In genomic region chr17:42051013-42051400, GRCh38 we compare ENCODE assay signal across 8 cellular contexts. TPM values are rescaled to one million over a fixed set of nuclear protein-coding genes. Genes with fewer than 3 reads are reported as not detected.
A peak's percentile ranks its signal among the peaks of the same experiment; 100 is the strongest.
DNase-seq lines count a peak whose midpoint lies in the region; ATAC-seq and TF ChIP-seq lines count a peak whose summit lies in the region.

No MANE protein-coding gene starts in this region.

- DNase-seq in PC-9: no peak
- no peak for DNase-seq in esophagus muscularis mucosa (ENCODE audit: extremely low spot score)
- DNase-seq in osteocyte (ENCODE audit: extremely low spot score, unreplicated experiment): no peak
- no peak for DNase-seq in DMS53 (lab: John Stamatoyannopoulos, UW)
- no peak for DNase-seq in NCI-H187 treated with DMSO at 0.1 percent for 48 hours (lab: John Stamatoyannopoulos, UW)

- no peaks in the 10 kb centered on the region for H4K20me1 ChIP-seq in PC-9 (ENCODE audit: insufficient read depth)

- CTCF ChIA-PET in PC-9 (lab: Charles Lee): interaction anchor here (0.6 kb wide), 2 partner anchors 87 to 132 kb away, joined by 3 to 4 read pairs; partner anchors contain the start of gene ACLY

- peak overlapping the region; percentile 76; the same call in 1 of the 2 replicates for H2AFZ ChIP-seq in PC-9

- no peaks in the 10 kb centered on the region for H3K79me2 ChIP-seq in PC-9 (ENCODE audit: low read depth)

- ATAC-seq in GM21381 (IDR thresholded peaks at IDR 0.05; ENCODE audit: unreplicated experiment) (no peak), GM19324 (IDR thresholded peaks at IDR 0.05; ENCODE audit: low FRiP score, unreplicated experiment) (no peak)

- H3K27ac Mint-ChIP-seq in osteocyte (ENCODE audit: unreplicated experiment): no peak overlapping the region

- TF ChIP-seq CTCF in C4-2B (conservative IDR thresholded peaks at IDR 0.05): no peak
- no peak; the same call in 1 of the 2 replicates for TF ChIP-seq CTCF in PC-9 (conservative IDR thresholded peaks at IDR 0.05)
- no peak for TF ChIP-seq CTCF in esophagus muscularis mucosa (IDR thresholded peaks at IDR 0.05)
- TF ChIP-seq CTCF in osteocyte (IDR thresholded peaks at IDR 0.05): no peak

- no peaks in the 10 kb centered on the region for H3K36me3 Mint-ChIP-seq in osteocyte (ENCODE audit: unreplicated experiment)

- H3K4me1 ChIP-seq in PC-9 (replicated peaks; ENCODE audit: insufficient read depth) (0 out of 2 replicates have a peak, but pooled peaks cover 3% of the 10 kb centered on the region), esophagus muscularis mucosa (peaks cover 6 to 20% (median 13%) of the 10 kb centered on the region in 4 donors)

- H3K27ac ChIP-seq in C4-2B (peak overlapping the region; percentile 52), PC-9 (no peak overlapping the region), esophagus muscularis mucosa (replicated peaks in 1 of 4) (no peak overlapping the region)

- TF ChIP-seq EP300 in esophagus muscularis mucosa (IDR thresholded peaks at IDR 0.05): no peak

- H3K27me3 Mint-ChIP-seq in osteocyte (ENCODE audit: unreplicated experiment): peaks cover 40% of the 10 kb centered on the region

- intact Hi-C loops in PC-9 (cut with micrococcal nuclease; ENCODE audit: unreplicated experiment): loop anchor here (5.0 kb wide), 1 partner anchor 51 kb away; no protein-coding TSS in a partner anchor
- intact Hi-C loops in esophagus muscularis mucosa (cut with DNase I): no loop called here

- peaks cover 2% of the 10 kb centered on the region for H3K4me1 Mint-ChIP-seq in osteocyte (ENCODE audit: unreplicated experiment)

- peak overlapping the region; percentile 68 for H3K4me3 Mint-ChIP-seq in osteocyte (ENCODE audit: unreplicated experiment)

- BruUV-seq in PC-9 (replicated peaks; lab: Mats Ljungman, UMichigan): no TSS peak

- TF ChIP-seq POLR2A in esophagus muscularis mucosa (IDR thresholded peaks at IDR 0.05; ENCODE audit: low read depth): no peak

- H3K4me2 ChIP-seq in PC-9: peak overlapping the region; percentile 88

- H3K9me2 ChIP-seq in PC-9 (ENCODE audit: insufficient read depth): no peaks in the 10 kb centered on the region

- no peaks in the 10 kb centered on the region for H3K9me3 ChIP-seq in PC-9 (ENCODE audit: insufficient read depth, low read depth)
- H3K9me3 ChIP-seq in esophagus muscularis mucosa: no peaks in the 10 kb centered on the region

- POLR2A ChIA-PET in PC-9 (lab: Charles Lee; ENCODE audit: unreplicated experiment): interaction anchor here (0.6 kb wide), 1 partner anchor 355 kb away, joined by 4 read pairs; no protein-coding TSS in a partner anchor

- H3K27me3 ChIP-seq in PC-9 (ENCODE audit: insufficient read depth, low read depth): peaks cover 27% of the 10 kb centered on the region; the same call in 1 of the 2 replicates
- peaks cover 0 to 38% (median 7%) of the 10 kb centered on the region in 4 donors for H3K27me3 ChIP-seq in esophagus muscularis mucosa

- H3F3A ChIP-seq in PC-9 (ENCODE audit: insufficient read depth, low read depth): no peaks in the 10 kb centered on the region

- peak overlapping the region; percentile 64; the same call in 1 of the 2 replicates for H3K4me3 ChIP-seq in PC-9
- H3K4me3 ChIP-seq in esophagus muscularis mucosa: peak overlapping the region; percentile 60 to 77 (median 72)

- H3K36me3 ChIP-seq in PC-9 (ENCODE audit: low read depth) (no peaks in the 10 kb centered on the region), esophagus muscularis mucosa (no peaks in the 10 kb centered on the region)

- no peaks in the 10 kb centered on the region for H3K9me3 Mint-ChIP-seq in osteocyte (ENCODE audit: unreplicated experiment)

- WGBS in esophagus muscularis mucosa: 72% methylated on average over 8 of the region's 8 CpGs

RNA-seq across cellular contexts. Expression of gene C17orf113, which starts 0.6 kb away (rescaled TPM):
- total RNA-seq in PC-9 (2021) (3.4 and 3.7 TPM in 2 replicates), esophagus muscularis mucosa (1 to 10 TPM in 1 of 4 donors, under 1 TPM in 3; under 0.01 to 1.2 (median 0.67) TPM), osteocyte (1.3 and 1.6 TPM in 2 replicates)

RNA-seq across cellular contexts. Expression of gene NKIRAS2, which starts 31.1 kb away (rescaled TPM):
- total RNA-seq in PC-9 (2021) (38.3 and 39.7 TPM in 2 replicates), esophagus muscularis mucosa (10 to 100 TPM; 44.0 to 74.3 (median 59.0) TPM), osteocyte (48.9 and 51.3 TPM in 2 replicates)

RNA-seq across cellular contexts. Expression of gene DNAJC7, which starts 33.8 kb away (rescaled TPM):
- total RNA-seq in PC-9 (2021) (75.5 and 96.1 TPM in 2 replicates), esophagus muscularis mucosa (10 to 100 TPM; 43.1 to 51.1 (median 44.4) TPM), osteocyte (73.9 and 92.8 TPM in 2 replicates)

RNA-seq across cellular contexts. Expression of gene ZNF385C, which starts 47.3 kb away (rescaled TPM):
- total RNA-seq in PC-9 (2021) (1.7 and 2.1 TPM in 2 replicates), esophagus muscularis mucosa (under 1 TPM in 2 of 4 donors, not detected in 2; 0.39 to 0.42 TPM), osteocyte (0.16 TPM in 1 of 2 replicates, not detected in the other)
